ENCODE assay signal across 1 cellular context in genomic region chr17:78186689-78187595, GRCh38.
TF ChIP-seq lines count a peak whose summit lies in the region.

A gene with protein sequence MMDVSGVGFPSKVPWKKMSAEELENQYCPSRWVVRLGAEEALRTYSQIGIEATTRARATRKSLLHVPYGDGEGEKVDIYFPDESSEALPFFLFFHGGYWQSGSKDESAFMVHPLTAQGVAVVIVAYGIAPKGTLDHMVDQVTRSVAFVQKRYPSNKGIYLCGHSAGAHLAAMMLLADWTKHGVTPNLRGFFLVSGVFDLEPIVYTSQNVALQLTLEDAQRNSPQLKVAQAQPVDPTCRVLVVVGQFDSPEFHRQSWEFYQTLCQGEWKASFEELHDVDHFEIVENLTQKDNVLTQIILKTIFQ (plus strand): TSS chr17:78187362. CDS start chr17:78187371, 9 bp downstream.
Gene TK1, minus strand, starts transcription at chr17:78187052. Its CDS starts 58 bp downstream, at chr17:78186994.

TF ChIP-seq in Ishikawa, 13 proteins besides CTCF, POLR2A, EP300 and RAD21 (continued from another document):
- peak; percentile 46 for TF ChIP-seq USF1 (IDR thresholded peaks at IDR 0.05)
- peak; percentile 51; the same call in 1 of the 2 replicates for TF ChIP-seq ZBTB7A (IDR thresholded peaks at IDR 0.05; ENCODE audit: low read depth)
